15 cellular contexts compared by ENCODE assay signal in genomic region chr16:28597692-28598261, GRCh38. TPM values are rescaled to one million over a fixed set of nuclear protein-coding genes. Genes with fewer than 3 reads are reported as not detected.
A peak's percentile ranks its signal among the peaks of the same experiment; 100 is the strongest.
DNase-seq lines count a peak whose midpoint lies in the region; ATAC-seq and TF ChIP-seq lines count a peak whose summit lies in the region.
"Had no signal": no experiment of that assay in that cellular context is flagged by ENCODE, and none has a peak within 500 bp of the region (broad histone marks: within the 10 kb centered on the region; RNA-seq: fewer than 3 reads in every experiment).

No MANE protein-coding gene starts in this region.

- in situ Hi-C loops in KBM-7 (cut with MboI; ENCODE audit: low pct_unique_long_range_greater_than_20kb, low sequenced_read_pairs), result no loop called here

- no peaks in the 10 kb centered on the region for H3K36me3 Mint-ChIP-seq in T-helper 17 cell (ENCODE audit: low read depth)

- no peaks in the 10 kb centered on the region for H3K79me2 ChIP-seq in DND-41 (ENCODE audit: insufficient read depth, low read length)

- no peak overlapping the region for H3K4me3 Mint-ChIP-seq in T-helper 17 cell
- H3K4me3 Mint-ChIP-seq: stimulated activated naive B cell treated with anti-CD40 and anti-IgM and Interleukin-4, amounts not matched to agents 10 μg/mL and 1 μg/mL and 100 μg/mL, for 72 hours had no signal

- no peak for TF ChIP-seq POLR2A in right lobe of liver (IDR thresholded peaks at IDR 0.05)
- no peak for TF ChIP-seq POLR2A in sigmoid colon (IDR thresholded peaks at IDR 0.05)

- H3K4me1 ChIP-seq in DND-41 (ENCODE audit: insufficient read depth, low read length), result no peaks in the 10 kb centered on the region
- peaks cover 0 to 20% (median 6%) of the 10 kb centered on the region in 4 donors for H3K4me1 ChIP-seq in right lobe of liver
- peaks cover 0 to 6% (median 2%) of the 10 kb centered on the region in 4 donors for H3K4me1 ChIP-seq in sigmoid colon

- TF ChIP-seq CTCF in DND-41 (IDR thresholded peaks at IDR 0.05; ENCODE audit: borderline replicate concordance, extremely low read depth, low read length, poor library complexity, severe bottlenecking) (no peak), right lobe of liver (IDR thresholded peaks at IDR 0.05) (peak in 2 of 4 donors; percentile 18 to 23), sigmoid colon (IDR thresholded peaks at IDR 0.05) (no peak)

- no peak for TF ChIP-seq EP300 in sigmoid colon (IDR thresholded peaks at IDR 0.05)

- DNase-seq in DND-41, result peak; percentile 21
- peak; percentile 71 for DNase-seq in KBM-7
- DNase-seq in T-helper 17 cell, result no peak
- peak in 1 of 3 donors; percentile 63 for DNase-seq in right lobe of liver
- no peak for DNase-seq in amygdala (lab: John Stamatoyannopoulos, UW)
- DNase-seq in sigmoid colon, result no peak
- no peak for DNase-seq in Ammon's horn (ENCODE audit: low spot score)
- no peak for DNase-seq in activated CD4-positive, alpha-beta T cell treated with anti-CD3 and anti-CD28 coated beads for 4 hours
- DNase-seq: activated gamma-delta T cell treated with Interleukin-2 at 50 U/mL for 16 hours; DMS79; NCI-H748 treated with DMSO at 0.1 percent for 48 hours; stimulated activated CD4-positive, alpha-beta T cell treated with anti-CD3 and anti-CD28 coated beads, Interleukin-12 subunit alpha, Interleukin-12 subunit beta, amount 100 ng/mL, for 4 hours; stimulated activated naive B cell treated with anti-CD40 and anti-IgM and Interleukin-4, amounts not matched to agents 10 μg/mL and 1 μg/mL and 100 μg/mL, for 72 hours had no signal

- H3K27ac ChIP-seq in DND-41 (ENCODE audit: low read length) (no peak overlapping the region), right lobe of liver (peak overlapping the region in 2 of 3 donors; percentile 40 to 75), sigmoid colon (no peak overlapping the region)
- H3K27ac ChIP-seq: HL-60 had no signal

- H3K4me2 ChIP-seq in DND-41 (ENCODE audit: insufficient read depth, low read length), result no peak overlapping the region

- no peaks in the 10 kb centered on the region for H3K27me3 Mint-ChIP-seq in T-helper 17 cell

- no peak overlapping the region for H2AFZ ChIP-seq in DND-41 (ENCODE audit: low read depth, low read length)

- H3K36me3 ChIP-seq in DND-41 (ENCODE audit: insufficient read depth, low read length) (no peaks in the 10 kb centered on the region), right lobe of liver (no peaks in the 10 kb centered on the region), sigmoid colon (no peaks in the 10 kb centered on the region)

- WGBS in right lobe of liver (ENCODE audit: insufficient coverage, low coverage, low lambda C conversion rate, missing lambda C conversion rate), result 15% methylated on average over 2 of the region's 9 CpGs
- 62 to 75% methylated on average over 9 of the region's 9 CpGs for WGBS in sigmoid colon, 2 donors

- peak; percentile 54; the same call in 1 of the 3 replicates for ATAC-seq in DND-41 (ENCODE audit: insufficient read depth, low read depth)
- ATAC-seq in T-helper 17 cell, result no peak
- ATAC-seq in right lobe of liver, result peak in 1 of 4 donors; percentile 21
- ATAC-seq: stimulated activated naive B cell treated with anti-CD40 and anti-IgM and Interleukin-4, amounts not matched to agents 10 μg/mL and 1 μg/mL and 100 μg/mL, for 72 hours had no signal

- no peak overlapping the region for H3K9ac ChIP-seq in DND-41 (ENCODE audit: low read depth, low read length)

- intact Hi-C loops in right lobe of liver (cut with DNase I), result no loop called here
- intact Hi-C loops in sigmoid colon (cut with DNase I), result no loop called here

- peak overlapping the region; percentile 39 for H3K27ac Mint-ChIP-seq in T-helper 17 cell
- H3K27ac Mint-ChIP-seq: stimulated activated naive B cell treated with anti-CD40 and anti-IgM and Interleukin-4, amounts not matched to agents 10 μg/mL and 1 μg/mL and 100 μg/mL, for 72 hours had no signal

- H3K9me3 ChIP-seq in DND-41 (ENCODE audit: insufficient read depth, low read length, severe bottlenecking) (no peaks in the 10 kb centered on the region), T-helper 17 cell (ENCODE audit: control insufficient read depth, low read length, poor library complexity, severe bottlenecking) (no peaks in the 10 kb centered on the region), right lobe of liver (no peaks in the 10 kb centered on the region), sigmoid colon (no peaks in the 10 kb centered on the region)

- H3K4me3 ChIP-seq in DND-41 (ENCODE audit: low read depth in 1 of 2, low read length in 2 of 2) (no peak overlapping the region), right lobe of liver (no peak overlapping the region), sigmoid colon (no peak overlapping the region)

- H3K27me3 ChIP-seq in DND-41 (ENCODE audit: insufficient read depth, low read length, poor library complexity), result no peaks in the 10 kb centered on the region
- no peaks in the 10 kb centered on the region for H3K27me3 ChIP-seq in right lobe of liver
- no peaks in the 10 kb centered on the region for H3K27me3 ChIP-seq in sigmoid colon

- H4K20me1 ChIP-seq in DND-41 (ENCODE audit: insufficient read depth, low read length), result no peaks in the 10 kb centered on the region

- H3K4me1 Mint-ChIP-seq in T-helper 17 cell, result peaks cover 7% of the 10 kb centered on the region

RNA-seq across cellular contexts. Expression of gene SULT1A2, which starts 0.9 kb away (rescaled TPM):
- total RNA-seq in T-helper 17 cell (under 1 TPM in 1 of 2 donors, not detected in 1; 0.22 TPM), right lobe of liver (10 to 100 TPM; 10.1 to 48.3 (median 18.0) TPM), sigmoid colon (1 to 10 TPM in 1 of 4 donors, under 1 TPM in 1, not detected in 2; 0.71 to 1.9 TPM)
- polyA plus RNA-seq in sigmoid colon, result 100 to 1,000 TPM in 1 of 3 donors, 10 to 100 TPM in 2; 20.4 to 101 (median 25.1) TPM
- total RNA-seq: dermis microvascular lymphatic vessel endothelial cell had no signal

RNA-seq across cellular contexts. Expression of gene SULT1A1, which starts 12.1 kb away (rescaled TPM):
- total RNA-seq in T-helper 17 cell (10 to 100 TPM; 10.6 to 14.4 TPM), right lobe of liver (100 to 1,000 TPM; 132 to 335 (median 207) TPM), sigmoid colon (10 to 100 TPM; 10.2 to 27.7 (median 15.0) TPM)
- polyA plus RNA-seq in sigmoid colon, result 100 to 1,000 TPM in 2 of 3 donors, 10 to 100 TPM in 1; 89.4 to 283 (median 276) TPM

RNA-seq across cellular contexts. Expression of gene NPIPB8, which starts 40.1 kb away (rescaled TPM):
- total RNA-seq in T-helper 17 cell (1 to 10 TPM in 1 of 2 donors, not detected in 1; 1.2 TPM), right lobe of liver (1 to 10 TPM in 1 of 6 experiments, under 1 TPM in 2, not detected in 3; 0.89 to 2.1 (median 0.93) TPM), sigmoid colon (1 to 10 TPM in 1 of 4 donors, under 1 TPM in 2, not detected in 1; 0.27 to 1.8 (median 0.55) TPM)
- polyA plus RNA-seq in sigmoid colon, result under 1 TPM in 1 of 3 donors, not detected in 2; 0.12 TPM

RNA-seq across cellular contexts. Expression of gene SGF29, which starts 44.1 kb away (rescaled TPM):
- total RNA-seq in T-helper 17 cell (10 to 100 TPM; 49.7 to 53.7 TPM), right lobe of liver (10 to 100 TPM; 14.5 to 17.9 (median 15.4) TPM), sigmoid colon (10 to 100 TPM; 38.5 to 58.7 (median 44.9) TPM)
- 10 to 100 TPM; 13.2 to 22.9 (median 15.6) TPM for polyA plus RNA-seq in sigmoid colon

RNA-seq across cellular contexts. Expression of gene NUPR1, which starts 59.0 kb away (rescaled TPM):
- total RNA-seq in T-helper 17 cell, result under 1 TPM; 0.07 to 0.13 TPM
- 100 to 1,000 TPM in 2 of 6 experiments, 10 to 100 TPM in 4; 33.4 to 188 (median 80.7) TPM for total RNA-seq in right lobe of liver
- 10 to 100 TPM; 54.3 to 83.9 (median 63.4) TPM for total RNA-seq in sigmoid colon
- 100 to 1,000 TPM in 2 of 3 donors, 10 to 100 TPM in 1; 48.6 to 318 (median 171) TPM for polyA plus RNA-seq in sigmoid colon

Comparison
In these comparisons a context has a peak if more than half of its experiments do, and no peak if none do; other contexts are left out.
1. DNase-seq: peak in DND-41 (single experiment) and KBM-7 (single experiment); none in T-helper 17 cell (0 of 3), amygdala (0 of 56), sigmoid colon (single experiment), Ammon's horn (single experiment) and activated CD4-positive, alpha-beta T cell treated with anti-CD3 and anti-CD28 coated beads for 4 hours (0 of 2).
2. H3K27ac ChIP-seq: peak in right lobe of liver (2 of 3); none in DND-41 (single experiment) and sigmoid colon (0 of 4).
3. RNA of gene SULT1A1, which starts 12.1 kb away (total RNA-seq): 132 to 335 TPM in right lobe of liver; 10.2 to 27.7 TPM in sigmoid colon and 10.6 to 14.4 TPM in T-helper 17 cell; every median in the first group is over 4 times any median in the second.